In genomic region chr19:44305457-44305856, GRCh38 we compare ENCODE assay signal across 8 cellular contexts. TPM values are rescaled to one million over a fixed set of nuclear protein-coding genes. Genes with fewer than 3 reads are reported as not detected.
DNase-seq lines count a peak whose midpoint lies in the region; ATAC-seq and TF ChIP-seq lines count a peak whose summit lies in the region.

No MANE protein-coding gene starts in this region.

- H3K4me3 Mint-ChIP-seq in activated CD4-positive, alpha-beta T cell treated with anti-CD3 and anti-CD28 coated beads, Interleukin-2, amount 10 ng/mL, durations not matched to agents 7 days and 5 days = peak overlapping the region; percentile 91
- peak overlapping the region; percentile 70 for H3K4me3 Mint-ChIP-seq in activated T-helper 1 cell treated with anti-CD3 and anti-CD28 coated beads, Interleukin-12 subunit alpha, Interleukin-12 subunit beta, Interleukin-2, Interleukin-4 antibody, amounts not matched to agents 30 ng/mL and 10 ng/mL and 1 ng/mL, durations not matched to agents 14 hours and 24 hours and 36 hours
- peak overlapping the region; percentile 55 to 96 (median 93) for H3K4me3 Mint-ChIP-seq in immature natural killer cell
- peak overlapping the region; percentile 81 for H3K4me3 Mint-ChIP-seq in stimulated activated effector memory CD8-positive, alpha-beta T cell treated with anti-CD3 and anti-CD28 coated beads, Interleukin-12 subunit alpha, Interleukin-12 subunit beta, amount 100 ng/mL, for 72 hours

- CTCF ChIA-PET in activated CD4-positive, alpha-beta T cell treated with anti-CD3 and anti-CD28 coated beads, Interleukin-2, amount 10 ng/mL, durations not matched to agents 7 days and 5 days (lab: Charles Lee) = interaction anchor here (0.7 to 1.5 kb wide), 2 partner anchors 13 to 98 kb away, joined by 3 to 4 read pairs; no protein-coding TSS in a partner anchor

- no peak for ATAC-seq in stimulated activated effector memory CD8-positive, alpha-beta T cell treated with anti-CD3 and anti-CD28 coated beads, Interleukin-12 subunit alpha, Interleukin-12 subunit beta, amount 100 ng/mL, for 72 hours
- no peak for ATAC-seq in omental fat pad (ENCODE audit: low FRiP score)

- peaks cover 11% of the 10 kb centered on the region for H3K36me3 Mint-ChIP-seq in activated CD4-positive, alpha-beta T cell treated with anti-CD3 and anti-CD28 coated beads, Interleukin-2, amount 10 ng/mL, durations not matched to agents 7 days and 5 days (ENCODE audit: low read depth)
- H3K36me3 Mint-ChIP-seq in activated T-helper 1 cell treated with anti-CD3 and anti-CD28 coated beads, Interleukin-12 subunit alpha, Interleukin-12 subunit beta, Interleukin-2, Interleukin-4 antibody, amounts not matched to agents 30 ng/mL and 10 ng/mL and 1 ng/mL, durations not matched to agents 14 hours and 24 hours and 36 hours (ENCODE audit: low read depth) = peaks cover 13% of the 10 kb centered on the region
- peaks cover 12 to 22% (median 17%) of the 10 kb centered on the region in 3 donors for H3K36me3 Mint-ChIP-seq in immature natural killer cell
- H3K36me3 Mint-ChIP-seq in stimulated activated effector memory CD8-positive, alpha-beta T cell treated with anti-CD3 and anti-CD28 coated beads, Interleukin-12 subunit alpha, Interleukin-12 subunit beta, amount 100 ng/mL, for 72 hours = peaks cover 21% of the 10 kb centered on the region

- H3K27me3 Mint-ChIP-seq in activated CD4-positive, alpha-beta T cell treated with anti-CD3 and anti-CD28 coated beads, Interleukin-2, amount 10 ng/mL, durations not matched to agents 7 days and 5 days = no peaks in the 10 kb centered on the region
- no peaks in the 10 kb centered on the region for H3K27me3 Mint-ChIP-seq in activated T-helper 1 cell treated with anti-CD3 and anti-CD28 coated beads, Interleukin-12 subunit alpha, Interleukin-12 subunit beta, Interleukin-2, Interleukin-4 antibody, amounts not matched to agents 30 ng/mL and 10 ng/mL and 1 ng/mL, durations not matched to agents 14 hours and 24 hours and 36 hours (ENCODE audit: insufficient read depth)
- H3K27me3 Mint-ChIP-seq in immature natural killer cell (ENCODE audit: low read depth in 3 of 3) = peaks cover under 1 to 6% (median 5%) of the 10 kb centered on the region in 3 donors

- POLR2A ChIA-PET in activated CD4-positive, alpha-beta T cell treated with anti-CD3 and anti-CD28 coated beads, Interleukin-2, amount 10 ng/mL, durations not matched to agents 7 days and 5 days (lab: Charles Lee) = no interaction called here

- H3K4me1 Mint-ChIP-seq in activated CD4-positive, alpha-beta T cell treated with anti-CD3 and anti-CD28 coated beads, Interleukin-2, amount 10 ng/mL, durations not matched to agents 7 days and 5 days = peaks cover 24% of the 10 kb centered on the region
- peaks cover 20% of the 10 kb centered on the region for H3K4me1 Mint-ChIP-seq in activated T-helper 1 cell treated with anti-CD3 and anti-CD28 coated beads, Interleukin-12 subunit alpha, Interleukin-12 subunit beta, Interleukin-2, Interleukin-4 antibody, amounts not matched to agents 30 ng/mL and 10 ng/mL and 1 ng/mL, durations not matched to agents 14 hours and 24 hours and 36 hours (ENCODE audit: low read depth)
- H3K4me1 Mint-ChIP-seq in immature natural killer cell = peaks cover 25 to 29% of the 10 kb centered on the region in 2 donors
- peaks cover 10% of the 10 kb centered on the region for H3K4me1 Mint-ChIP-seq in stimulated activated effector memory CD8-positive, alpha-beta T cell treated with anti-CD3 and anti-CD28 coated beads, Interleukin-12 subunit alpha, Interleukin-12 subunit beta, amount 100 ng/mL, for 72 hours

- no peak for TF ChIP-seq CTCF in omental fat pad (IDR thresholded peaks at IDR 0.05)

- no peak for DNase-seq in activated CD4-positive, alpha-beta T cell treated with anti-CD3 and anti-CD28 coated beads, Interleukin-2, amount 10 ng/mL, durations not matched to agents 7 days and 5 days
- no peak for DNase-seq in activated CD4-positive, alpha-beta T cell treated with anti-CD3 and anti-CD28 coated beads, Interleukin-2, amount 50 U/mL, for 48 hours
- DNase-seq in activated T-helper 1 cell treated with anti-CD3 and anti-CD28 coated beads, Interleukin-12 subunit alpha, Interleukin-12 subunit beta, Interleukin-2, Interleukin-4 antibody, amounts not matched to agents 30 ng/mL and 10 ng/mL and 1 ng/mL, durations not matched to agents 14 hours and 24 hours and 36 hours (ENCODE audit: low spot score) = no peak
- DNase-seq in immature natural killer cell (no peak), nucleus accumbens (lab: John Stamatoyannopoulos, UW) (no peak), omental fat pad (ENCODE audit: low spot score) (no peak), NCI-H2081 treated with DMSO at 0.1 percent for 48 hours (lab: John Stamatoyannopoulos, UW) (no peak)
- DNase-seq in stimulated activated effector memory CD8-positive, alpha-beta T cell treated with anti-CD3 and anti-CD28 coated beads, Interleukin-12 subunit alpha, Interleukin-12 subunit beta, amount 100 ng/mL, for 72 hours (ENCODE audit: low spot score in 2 of 2) = no peak

- intact Hi-C loops in activated T-helper 1 cell treated with anti-CD3 and anti-CD28 coated beads, Interleukin-12 subunit alpha, Interleukin-12 subunit beta, Interleukin-2, Interleukin-4 antibody, amounts not matched to agents 30 ng/mL and 10 ng/mL and 1 ng/mL, durations not matched to agents 14 hours and 24 hours and 36 hours (cut with micrococcal nuclease) = loop anchor here (1.0 to 2.0 kb wide), 5 partner anchors 93 to 303 kb away; partner anchors contain the start of genes ZNF224, ZNF225, ZNF227 and ZNF230

- H3K9me3 Mint-ChIP-seq in activated CD4-positive, alpha-beta T cell treated with anti-CD3 and anti-CD28 coated beads, Interleukin-2, amount 10 ng/mL, durations not matched to agents 7 days and 5 days = peaks cover 29% of the 10 kb centered on the region
- H3K9me3 Mint-ChIP-seq in activated T-helper 1 cell treated with anti-CD3 and anti-CD28 coated beads, Interleukin-12 subunit alpha, Interleukin-12 subunit beta, Interleukin-2, Interleukin-4 antibody, amounts not matched to agents 30 ng/mL and 10 ng/mL and 1 ng/mL, durations not matched to agents 14 hours and 24 hours and 36 hours = peaks cover 37% of the 10 kb centered on the region
- peaks cover 0 to 9% (median 2%) of the 10 kb centered on the region in 6 donors for H3K9me3 Mint-ChIP-seq in immature natural killer cell
- peaks cover 12% of the 10 kb centered on the region for H3K9me3 Mint-ChIP-seq in stimulated activated effector memory CD8-positive, alpha-beta T cell treated with anti-CD3 and anti-CD28 coated beads, Interleukin-12 subunit alpha, Interleukin-12 subunit beta, amount 100 ng/mL, for 72 hours

- no peak overlapping the region for H3K27ac Mint-ChIP-seq in activated CD4-positive, alpha-beta T cell treated with anti-CD3 and anti-CD28 coated beads, Interleukin-2, amount 10 ng/mL, durations not matched to agents 7 days and 5 days
- H3K27ac Mint-ChIP-seq in activated T-helper 1 cell treated with anti-CD3 and anti-CD28 coated beads, Interleukin-12 subunit alpha, Interleukin-12 subunit beta, Interleukin-2, Interleukin-4 antibody, amounts not matched to agents 30 ng/mL and 10 ng/mL and 1 ng/mL, durations not matched to agents 14 hours and 24 hours and 36 hours = no peak overlapping the region
- no peak overlapping the region for H3K27ac Mint-ChIP-seq in immature natural killer cell
- H3K27ac Mint-ChIP-seq in stimulated activated effector memory CD8-positive, alpha-beta T cell treated with anti-CD3 and anti-CD28 coated beads, Interleukin-12 subunit alpha, Interleukin-12 subunit beta, amount 100 ng/mL, for 72 hours = no peak overlapping the region

RNA-seq across cellular contexts. Expression of gene ZNF235, which starts 0.6 kb away (rescaled TPM):
- total RNA-seq in activated CD4-positive, alpha-beta T cell treated with anti-CD3 and anti-CD28 coated beads, Interleukin-2, amount 10 ng/mL, durations not matched to agents 7 days and 5 days = 1 to 10 TPM; 4.9 to 5.5 TPM
- total RNA-seq in activated T-helper 1 cell treated with anti-CD3 and anti-CD28 coated beads, Interleukin-12 subunit alpha, Interleukin-12 subunit beta, Interleukin-2, Interleukin-4 antibody, amounts not matched to agents 30 ng/mL and 10 ng/mL and 1 ng/mL, durations not matched to agents 14 hours and 24 hours and 36 hours = 3.8 and 4.7 TPM in 2 replicates
- polyA plus RNA-seq in immature natural killer cell = 1 to 10 TPM; 1.3 to 1.8 (median 1.6) TPM
- total RNA-seq in omental fat pad = 1 to 10 TPM; 3.0 to 8.7 (median 4.3) TPM

RNA-seq across cellular contexts. Expression of gene ZNF233, which starts 45.8 kb away (rescaled TPM):
- under 1 TPM; 0.69 to 0.85 TPM for total RNA-seq in activated CD4-positive, alpha-beta T cell treated with anti-CD3 and anti-CD28 coated beads, Interleukin-2, amount 10 ng/mL, durations not matched to agents 7 days and 5 days
- total RNA-seq in activated T-helper 1 cell treated with anti-CD3 and anti-CD28 coated beads, Interleukin-12 subunit alpha, Interleukin-12 subunit beta, Interleukin-2, Interleukin-4 antibody, amounts not matched to agents 30 ng/mL and 10 ng/mL and 1 ng/mL, durations not matched to agents 14 hours and 24 hours and 36 hours = 0.26 TPM in 1 of 2 replicates, not detected in the other
- under 1 TPM in 1 of 3 donors, not detected in 2; 0.48 TPM for polyA plus RNA-seq in immature natural killer cell
- 1 to 10 TPM in 1 of 4 donors, under 1 TPM in 3; 0.19 to 1.1 (median 0.35) TPM for total RNA-seq in omental fat pad

RNA-seq across cellular contexts. Expression of gene ZNF112, which starts 51.0 kb away (rescaled TPM):
- total RNA-seq in activated CD4-positive, alpha-beta T cell treated with anti-CD3 and anti-CD28 coated beads, Interleukin-2, amount 10 ng/mL, durations not matched to agents 7 days and 5 days = not detected
- not detected in 2 replicates for total RNA-seq in activated T-helper 1 cell treated with anti-CD3 and anti-CD28 coated beads, Interleukin-12 subunit alpha, Interleukin-12 subunit beta, Interleukin-2, Interleukin-4 antibody, amounts not matched to agents 30 ng/mL and 10 ng/mL and 1 ng/mL, durations not matched to agents 14 hours and 24 hours and 36 hours
- not detected for polyA plus RNA-seq in immature natural killer cell
- total RNA-seq in omental fat pad = 1 to 10 TPM; 2.0 to 6.0 (median 3.4) TPM
